In the genomic region with DNA sequence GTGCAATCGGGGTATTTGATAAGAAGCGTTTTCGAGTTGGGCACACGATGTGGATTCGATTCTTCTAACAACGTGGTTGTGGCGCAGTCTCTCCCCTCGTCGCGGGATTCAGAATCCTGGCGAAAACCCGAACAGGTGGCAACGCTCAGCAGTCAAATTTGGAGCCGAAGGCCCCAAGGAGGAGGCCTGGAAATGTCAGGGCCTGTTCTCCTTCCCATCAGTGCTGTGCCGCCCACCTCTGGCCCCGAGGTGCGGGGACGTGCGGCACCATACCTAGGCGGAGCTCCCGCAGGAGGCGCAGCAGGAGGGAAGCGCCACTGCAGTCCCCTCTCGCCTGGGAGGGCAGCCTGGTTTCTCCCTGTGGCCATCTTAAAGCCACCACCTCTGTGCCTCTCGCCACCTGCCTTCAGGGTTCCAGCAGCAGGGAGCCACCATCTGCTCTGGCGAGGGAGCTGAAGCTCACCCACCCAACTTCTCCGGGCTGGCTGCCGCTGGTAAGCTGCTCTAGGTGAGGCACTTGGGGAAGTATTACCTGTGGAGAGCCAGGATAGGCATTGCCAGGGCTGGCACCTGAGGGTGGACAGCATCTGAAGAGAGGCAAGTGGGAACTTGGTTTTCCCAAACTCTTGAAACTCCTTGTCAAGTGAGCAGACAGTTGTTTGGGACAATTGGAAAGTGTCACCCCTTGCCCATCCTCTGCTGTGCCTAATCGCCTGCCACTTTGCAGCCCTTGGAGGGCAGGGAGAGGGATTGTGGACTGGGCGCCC, we compare ENCODE assay signal across 2 cellular contexts.
A peak's percentile ranks its signal among the peaks of the same experiment; 100 is the strongest.
TF ChIP-seq lines count a peak whose summit lies in the region.

No MANE protein-coding gene starts in this region.

TF ChIP-seq in GM23338, 12 proteins besides CTCF, POLR2A, EP300 and RAD21:
- TF ChIP-seq EZH2 (IDR thresholded peaks at IDR 0.05; ENCODE audit: low read depth, unreplicated experiment): peak; percentile 70
- no peak for TF ChIP-seq STAT1 (IDR thresholded peaks at IDR 0.05; ENCODE audit: unreplicated experiment)
- no peak for TF ChIP-seq NANOG (IDR thresholded peaks at IDR 0.05; ENCODE audit: borderline replicate concordance)

TF ChIP-seq in endothelial cell of umbilical vein, 7 proteins besides CTCF, POLR2A, EP300 and RAD21:
- no peak for TF ChIP-seq POLR2AphosphoS5 (IDR thresholded peaks at IDR 0.05; ENCODE audit: insufficient read depth, low read depth, low read length)
- no peak for TF ChIP-seq MYC (IDR thresholded peaks at IDR 0.05; ENCODE audit: low read depth, low read length)
- TF ChIP-seq JUN (IDR thresholded peaks at IDR 0.05; ENCODE audit: borderline replicate concordance, insufficient read depth, insufficient read length, low read depth): no peak
- TF ChIP-seq EZH2 (IDR thresholded peaks at IDR 0.05; ENCODE audit: borderline replicate concordance, low read depth, low read length, severe bottlenecking): peak; percentile 98
